In genomic region chr19:58519355-58520256, GRCh38 we compare ENCODE assay signal across 8 cellular contexts. TPM values are rescaled to one million over a fixed set of nuclear protein-coding genes. Genes with fewer than 3 reads are reported as not detected.
A peak's percentile ranks its signal among the peaks of the same experiment; 100 is the strongest.
DNase-seq lines count a peak whose midpoint lies in the region; ATAC-seq, FAIRE-seq and TF ChIP-seq lines count a peak whose summit lies in the region.

Gene ZBTB45, minus strand, starts transcription at chr19:58519810. Its CDS starts 2,137 bp downstream, at chr19:58517673.

- H3K27me3 ChIP-seq in left ventricle myocardium inferior (ENCODE audit: low read depth) (no peaks in the 10 kb centered on the region), prostate gland (replicated peaks; ENCODE audit: insufficient read depth) (no peaks in the 10 kb centered on the region)

- H3K4me3 ChIP-seq in left ventricle myocardium inferior: peak within 1 kb of the TSS; percentile 92
- H3K4me3 ChIP-seq in prostate gland: peak within 1 kb of the TSS; percentile 82

- peak; percentile 44 for TF ChIP-seq POLR2A in prostate gland (IDR thresholded peaks at IDR 0.05)

- no peak for FAIRE-seq in urothelium cell line (lab: Jason Lieb, UNC)

- WGBS in prostate gland: under 1% methylated on average over 74 of the region's 87 CpGs

- H3K27ac ChIP-seq in left ventricle myocardium inferior (replicated peaks) (peak within 1 kb of the TSS; percentile 97), prostate gland (peak within 1 kb of the TSS; percentile 94 to 97)

- DNase-seq in GM13977 (ENCODE audit: low spot score) (peak; percentile 91), NCI-H146 treated with DMSO at 0.1 percent for 48 hours (lab: John Stamatoyannopoulos, UW; ENCODE audit: unreplicated experiment) (peak; percentile 98), amniotic stem cell (lab: John Stamatoyannopoulos, UW) (peak; percentile 92), left ventricle myocardium inferior (peak; percentile 91), prostate gland (ENCODE audit: low spot score) (peak; percentile 89), urothelium cell line (ENCODE audit: low spot score) (peak; percentile 77)

- intact Hi-C loops in T-helper 1 cell treated with Interleukin-12 subunit alpha and Interleukin-12 subunit beta and Interleukin-4 antibody, amounts not matched to agents 30 ng/mL and 1 ng/mL, for 36 hours (cut with micrococcal nuclease): loop anchor here (1.0 kb wide), 19 partner anchors 20 to 1054 kb away; partner anchors contain the start of genes CHMP2A, MZF1, RPS5 and TRIM28
- intact Hi-C loops in left ventricle myocardium inferior (cut with micrococcal nuclease): no loop called here
- intact Hi-C loops in prostate gland (cut with DNase I): loop anchor here (1.0 kb wide), 1 partner anchor 25 kb away; the partner anchor contains the start of gene TRIM28

- in situ Hi-C loops in GM13977 (cut with MboI; ENCODE audit: low pct_unique_long_range_greater_than_20kb, low sequenced_read_pairs, unreplicated experiment): no loop called here

- ATAC-seq in HG02884 (IDR thresholded peaks at IDR 0.05; ENCODE audit: unreplicated experiment): peak; percentile 71

- peak; percentile 88 for TF ChIP-seq CTCF in GM13977 (IDR thresholded peaks at IDR 0.05; ENCODE audit: extremely low read depth, insufficient read depth, missing control alignments)
- peak; percentile 59 for TF ChIP-seq CTCF in left ventricle myocardium inferior (IDR thresholded peaks at IDR 0.05; ENCODE audit: borderline replicate concordance)
- peak; percentile 71 to 92 (median 82) for TF ChIP-seq CTCF in prostate gland (IDR thresholded peaks at IDR 0.05)

- H3K4me1 ChIP-seq in left ventricle myocardium inferior (peaks cover 60% of the 10 kb centered on the region), prostate gland (replicated peaks) (peaks cover 10% of the 10 kb centered on the region)

- H3K36me3 ChIP-seq in left ventricle myocardium inferior: peaks cover 23% of the 10 kb centered on the region
- H3K36me3 ChIP-seq in prostate gland: peaks cover 0 to 15% of the 10 kb centered on the region in 2 donors

- H3K9me3 ChIP-seq in left ventricle myocardium inferior (replicated peaks): no peaks in the 10 kb centered on the region
- H3K9me3 ChIP-seq in prostate gland: no peaks in the 10 kb centered on the region

RNA-seq across cellular contexts. Expression of gene ZBTB45, which starts in this region (rescaled TPM):
- total RNA-seq in T-helper 1 cell treated with Interleukin-12 subunit alpha and Interleukin-12 subunit beta and Interleukin-4 antibody, amounts not matched to agents 30 ng/mL and 1 ng/mL, for 36 hours: 17.2 and 20.0 TPM in 2 replicates
- total RNA-seq in left ventricle myocardium inferior (10.2 TPM), prostate gland (10 to 100 TPM; 22.0 to 24.0 TPM)

Comparison
In these comparisons a context has a peak if more than half of its experiments do, and no peak if none do; other contexts are left out.
1. Peak in every context shown above with its lines: DNase-seq, ATAC-seq, H3K4me3 ChIP-seq and H3K27ac ChIP-seq.